22 cellular contexts compared by ENCODE assay signal in the genomic region with DNA sequence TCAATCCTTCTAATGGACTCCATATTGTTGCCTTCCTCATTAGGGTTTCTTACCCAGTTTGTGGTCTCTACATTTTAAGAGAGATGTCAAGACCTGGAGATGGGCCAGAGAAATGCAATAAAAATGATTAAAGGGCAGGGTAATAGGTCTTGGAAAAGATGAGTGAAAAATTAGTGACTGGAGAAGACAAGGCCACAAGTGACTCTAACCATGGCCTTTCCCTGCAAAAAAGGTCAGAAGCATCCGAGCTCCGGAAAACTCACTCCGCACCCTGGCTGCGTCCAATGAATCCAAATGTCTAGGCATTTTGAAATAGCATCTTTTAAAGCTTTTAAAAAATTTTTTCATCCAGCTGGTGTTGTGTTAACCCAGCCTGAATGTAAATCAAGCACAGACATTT.
A peak's percentile ranks its signal among the peaks of the same experiment; 100 is the strongest.
DNase-seq lines count a peak whose midpoint lies in the region; ATAC-seq, FAIRE-seq and TF ChIP-seq lines count a peak whose summit lies in the region.
"Had no signal": no experiment of that assay in that cellular context is flagged by ENCODE, and none has a peak within 500 bp of the region (broad histone marks: within the 10 kb centered on the region; RNA-seq: fewer than 3 reads in every experiment).

No MANE protein-coding gene starts in this region.

- no peak for TF ChIP-seq CTCF in kidney (IDR thresholded peaks at IDR 0.05; ENCODE audit: borderline replicate concordance, extremely low read depth, insufficient read depth)
- TF ChIP-seq CTCF in CD8-positive, alpha-beta T cell (IDR thresholded peaks at IDR 0.05) = no peak

- intact Hi-C loops in kidney (cut with DNase I) = no loop called here
- intact Hi-C loops in CD8-positive, alpha-beta T cell (cut with DNase I, micrococcal nuclease) = no loop called here
- intact Hi-C loops in activated naive CD4-positive, alpha-beta T cell treated with anti-CD3 and anti-CD28 coated beads for 36 hours (cut with micrococcal nuclease) = no loop called here

- ATAC-seq in CD8-positive, alpha-beta T cell = no peak
- no peak for ATAC-seq in GM21423 (IDR thresholded peaks at IDR 0.05; ENCODE audit: unreplicated experiment)
- ATAC-seq: GM23338, HCT116 had no signal

- H3K4me1 ChIP-seq in kidney (ENCODE audit: control insufficient read depth in 1 of 2, insufficient read depth in 1 of 2, low read depth in 1 of 2, low read length in 2 of 2) = no peaks in the 10 kb centered on the region
- no peaks in the 10 kb centered on the region for H3K4me1 ChIP-seq in CD8-positive, alpha-beta T cell (ENCODE audit: insufficient read depth, low read length)
- H3K4me1 ChIP-seq: BE2C, Caco-2 had no signal

- no peak overlapping the region for H3K4me3 Mint-ChIP-seq in CD8-positive, alpha-beta T cell
- no peak overlapping the region for H3K4me3 Mint-ChIP-seq in activated naive CD4-positive, alpha-beta T cell treated with anti-CD3 and anti-CD28 coated beads for 36 hours
- H3K4me3 Mint-ChIP-seq: CD4-positive, alpha-beta memory T cell; GM23338; H9; HFFc6 had no signal

- CTCF ChIA-PET in CD8-positive, alpha-beta T cell (lab: Charles Lee) = interaction anchor here (1.2 kb wide), 1 partner anchor 10 kb away, joined by 4 read pairs; no protein-coding TSS in a partner anchor
- CTCF ChIA-PET in activated naive CD4-positive, alpha-beta T cell treated with anti-CD3 and anti-CD28 coated beads for 36 hours (lab: Charles Lee) = no interaction called here

- peaks cover 3% of the 10 kb centered on the region for H3K27me3 Mint-ChIP-seq in CD8-positive, alpha-beta T cell (ENCODE audit: low read depth)
- peaks cover 7% of the 10 kb centered on the region for H3K27me3 Mint-ChIP-seq in activated naive CD4-positive, alpha-beta T cell treated with anti-CD3 and anti-CD28 coated beads for 36 hours (ENCODE audit: low read depth)

- no peaks in the 10 kb centered on the region for H3K27me3 ChIP-seq in CD8-positive, alpha-beta T cell (ENCODE audit: insufficient read depth, low read length)
- H3K27me3 ChIP-seq: BE2C had no signal

- H3K9me3 ChIP-seq in kidney (ENCODE audit: control insufficient read depth in 1 of 2, low read length in 2 of 2) = no peaks in the 10 kb centered on the region
- H3K9me3 ChIP-seq in CD8-positive, alpha-beta T cell (ENCODE audit: low read length) = no peaks in the 10 kb centered on the region
- H3K9me3 ChIP-seq: BE2C, Caco-2 had no signal

- H3K27ac ChIP-seq in kidney (ENCODE audit: low read depth in 2 of 2, low read length in 2 of 2) = no peak overlapping the region
- no peak overlapping the region for H3K27ac ChIP-seq in CD8-positive, alpha-beta T cell (ENCODE audit: low read depth, low read length)

- FAIRE-seq in endometrium (lab: Jason Lieb, UNC) (peak; percentile 46), kidney (lab: Jason Lieb, UNC) (no peak)
- FAIRE-seq: GM12891, GM18507 had no signal

- DNase-seq in EH (ENCODE audit: low read depth) = peak; percentile 14
- DNase-seq in kidney = peak; percentile 83
- DNase-seq in CD8-positive, alpha-beta T cell = no peak
- DNase-seq in NCI-H2029 treated with DMSO at 0.1 percent for 48 hours (lab: John Stamatoyannopoulos, UW) = no peak
- no peak for DNase-seq in activated naive CD4-positive, alpha-beta T cell treated with anti-CD3 and anti-CD28 coated beads for 36 hours
- DNase-seq: AML-193; BE2C; C1 segment of cervical spinal cord; Caco-2; CD4-positive, alpha-beta memory T cell; DMS153; DND-41; EL; GDM1; H9; HFFc6 had no signal

- H3K9me3 Mint-ChIP-seq in CD8-positive, alpha-beta T cell = peaks cover 3% of the 10 kb centered on the region
- H3K9me3 Mint-ChIP-seq in activated naive CD4-positive, alpha-beta T cell treated with anti-CD3 and anti-CD28 coated beads for 36 hours = peaks cover 3% of the 10 kb centered on the region
- H3K9me3 Mint-ChIP-seq: HFFc6 had no signal

- no peaks in the 10 kb centered on the region for H3K4me1 Mint-ChIP-seq in CD8-positive, alpha-beta T cell (ENCODE audit: low read depth)
- no peaks in the 10 kb centered on the region for H3K4me1 Mint-ChIP-seq in activated naive CD4-positive, alpha-beta T cell treated with anti-CD3 and anti-CD28 coated beads for 36 hours (ENCODE audit: low read depth)
- H3K4me1 Mint-ChIP-seq: CD4-positive, alpha-beta memory T cell; GM23338; H9 had no signal

- no peak overlapping the region for H3K4me3 ChIP-seq in kidney (ENCODE audit: low read length in 2 of 2)
- no peak overlapping the region for H3K4me3 ChIP-seq in CD8-positive, alpha-beta T cell (ENCODE audit: low read depth, low read length)
- H3K4me3 ChIP-seq: GM23338 had no signal

- no peaks in the 10 kb centered on the region for H3K36me3 ChIP-seq in kidney (ENCODE audit: control insufficient read depth in 1 of 2, insufficient read depth in 2 of 2, low read length in 2 of 2)
- H3K36me3 ChIP-seq in CD8-positive, alpha-beta T cell (ENCODE audit: insufficient read depth, low read length) = no peaks in the 10 kb centered on the region
- H3K36me3 ChIP-seq: BE2C had no signal

- no peak overlapping the region for H3K27ac Mint-ChIP-seq in CD8-positive, alpha-beta T cell
- H3K27ac Mint-ChIP-seq in activated naive CD4-positive, alpha-beta T cell treated with anti-CD3 and anti-CD28 coated beads for 36 hours = no peak overlapping the region
- H3K27ac Mint-ChIP-seq: CD4-positive, alpha-beta memory T cell; GM23338; H9; HFFc6 had no signal

- no peaks in the 10 kb centered on the region for H3K36me3 Mint-ChIP-seq in CD8-positive, alpha-beta T cell
- H3K36me3 Mint-ChIP-seq in activated naive CD4-positive, alpha-beta T cell treated with anti-CD3 and anti-CD28 coated beads for 36 hours (ENCODE audit: low read depth) = no peaks in the 10 kb centered on the region
- H3K36me3 Mint-ChIP-seq: CD4-positive, alpha-beta memory T cell had no signal

- H3K9ac ChIP-seq in kidney (ENCODE audit: low read length in 2 of 2) = no peak overlapping the region

- POLR2A ChIA-PET in CD8-positive, alpha-beta T cell (lab: Charles Lee) = no interaction called here

Comparison
In these comparisons a context has a peak if more than half of its experiments do, and no peak if none do; other contexts are left out.
1. DNase-seq: peak in EH (single experiment) and kidney (single experiment); none in CD8-positive, alpha-beta T cell (0 of 7), NCI-H2029 treated with DMSO at 0.1 percent for 48 hours (single experiment) and activated naive CD4-positive, alpha-beta T cell treated with anti-CD3 and anti-CD28 coated beads for 36 hours (single experiment).